ENCODE assay signal across 8 cellular contexts in the genomic region with DNA sequence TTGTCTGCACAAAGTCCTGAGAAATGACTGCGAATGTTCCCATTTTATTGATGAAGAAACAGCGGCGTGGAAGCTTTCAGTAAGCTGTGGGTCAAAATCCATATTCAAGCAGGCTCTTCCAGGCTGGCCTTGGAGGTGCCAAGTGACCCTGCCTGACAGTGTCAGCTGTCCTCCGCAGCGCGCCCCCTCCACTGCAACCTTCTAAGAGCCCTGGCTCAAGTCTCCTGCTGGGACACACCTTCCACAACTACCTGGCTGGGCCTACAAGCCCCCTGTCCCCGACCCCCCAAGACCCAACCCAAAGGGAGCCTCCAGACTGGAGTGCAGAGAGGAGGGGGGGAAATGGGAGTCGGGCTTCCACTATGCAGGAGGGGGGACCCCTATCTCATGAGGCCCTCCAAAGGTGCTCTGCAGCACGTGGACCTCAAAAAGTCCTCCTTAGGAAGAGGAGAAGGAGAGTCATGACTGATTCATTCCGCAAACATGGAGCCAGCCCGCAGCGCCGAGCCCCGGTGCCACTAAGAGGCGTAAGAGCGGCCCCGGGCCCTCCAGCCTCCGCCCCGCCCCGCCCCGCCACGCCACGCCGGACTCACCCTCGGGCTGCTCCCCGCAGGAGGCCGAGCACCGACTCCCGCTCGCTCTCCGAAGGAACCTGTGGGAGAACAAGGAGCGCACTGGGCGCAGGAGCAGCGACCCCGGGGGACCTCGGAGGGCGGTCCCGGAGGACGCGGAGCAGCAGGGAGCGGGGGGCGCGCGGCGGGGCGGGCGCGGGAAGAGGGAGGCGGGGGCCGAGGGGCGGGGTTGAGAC. TPM values are rescaled to one million over a fixed set of nuclear protein-coding genes. Genes with fewer than 3 reads are reported as not detected.
A peak's percentile ranks its signal among the peaks of the same experiment; 100 is the strongest.
DNase-seq lines count a peak whose midpoint lies in the region; ATAC-seq, FAIRE-seq and TF ChIP-seq lines count a peak whose summit lies in the region.

No MANE protein-coding gene starts in this region.

- peak overlapping the region; percentile 58 for H2AFZ ChIP-seq in keratinocyte (ENCODE audit: control insufficient read depth, low read length)

- ATAC-seq in Panc1: peak; percentile 86
- ATAC-seq in HG02973 (IDR thresholded peaks at IDR 0.05; ENCODE audit: unreplicated experiment): no peak

- dilution Hi-C loops in keratinocyte (cut with MboI; ENCODE audit: extremely low pct_ligation_motif_present, low sequenced_read_pairs): no loop called here

- H3K36me3 ChIP-seq in Panc1 (ENCODE audit: control insufficient read depth, insufficient read depth, low read length): no peaks in the 10 kb centered on the region
- H3K36me3 ChIP-seq in breast epithelium: no peaks in the 10 kb centered on the region
- peaks cover 12 to 18% of the 10 kb centered on the region in 2 experiments for H3K36me3 ChIP-seq in keratinocyte (ENCODE audit: control insufficient read depth in 2 of 2, extremely low read depth in 1 of 2, insufficient read depth in 2 of 2, low read length in 2 of 2)

- H3K27me3 ChIP-seq in Panc1 (ENCODE audit: control insufficient read depth, insufficient read depth, low read length) (no peaks in the 10 kb centered on the region), breast epithelium (no peaks in the 10 kb centered on the region), keratinocyte (ENCODE audit: control insufficient read depth, extremely low read depth, insufficient read depth, low read length) (peaks cover 4% of the 10 kb centered on the region)

- intact Hi-C loops in Panc1 (cut with micrococcal nuclease; ENCODE audit: unreplicated experiment): no loop called here
- intact Hi-C loops in breast epithelium (cut with DNase I; ENCODE audit: low total_unique reads): loop anchor here (10.0 kb wide), 1 partner anchor 58 kb away; the partner anchor contains the start of gene DUSP3

- in situ Hi-C loops in Panc1 (cut with HindIII; ENCODE audit: low pct_unique_long_range_greater_than_20kb, low sequenced_read_pairs): no loop called here

- TF ChIP-seq POLR2A in breast epithelium (IDR thresholded peaks at IDR 0.05): no peak

- peak overlapping the region; percentile 78 for H3K4me2 ChIP-seq in keratinocyte (ENCODE audit: control insufficient read depth, extremely low read depth, insufficient read depth, low read depth, low read length)

- FAIRE-seq in keratinocyte (lab: Jason Lieb, UNC): peak; percentile 56

- no peaks in the 10 kb centered on the region for H3K79me2 ChIP-seq in keratinocyte (ENCODE audit: control insufficient read depth, insufficient read depth, low read length)

- H3K9me1 ChIP-seq in keratinocyte (ENCODE audit: control insufficient read depth, extremely low read depth, insufficient read depth, low read length): no peaks in the 10 kb centered on the region

- H3K4me3 ChIP-seq in Panc1 (ENCODE audit: low read depth in 2 of 2, low read length in 2 of 2) (peak overlapping the region; percentile 49 to 52), breast epithelium (peak overlapping the region; percentile 64 to 90 (median 88)), keratinocyte (ENCODE audit: control insufficient read depth in 2 of 3, extremely low read depth in 1 of 3, insufficient read depth in 2 of 3, low read depth in 1 of 3, low read length in 3 of 3) (peak overlapping the region; percentile 51 to 73 (median 66))

- POLR2A ChIA-PET in Panc1 (lab: Charles Lee): no interaction called here

- no peak overlapping the region for H3K27ac ChIP-seq in Panc1 (ENCODE audit: low read length)
- peak overlapping the region; percentile 80 to 90 for H3K27ac ChIP-seq in breast epithelium
- peak overlapping the region; percentile 42 for H3K27ac ChIP-seq in keratinocyte (ENCODE audit: control insufficient read depth, insufficient read depth, low read length)

- H3K4me1 ChIP-seq in Panc1 (ENCODE audit: control insufficient read depth, insufficient read depth, low read length) (no peaks in the 10 kb centered on the region; the same call in 1 of the 2 replicates), breast epithelium (peaks cover 0 to 7% of the 10 kb centered on the region in 2 donors), keratinocyte (ENCODE audit: control insufficient read depth, extremely low read depth, insufficient read depth, low read length) (peaks cover 11% of the 10 kb centered on the region)

- peak; percentile 4 to 15 for DNase-seq in activated CD4-positive, alpha-beta T cell treated with anti-CD3 and anti-CD28 coated beads for 24 hours (ENCODE audit: low read depth in 2 of 2)
- DNase-seq in activated CD4-positive, alpha-beta T cell treated with anti-CD3 and anti-CD28 coated beads, Interleukin-2, amount 50 U/mL, for 1 hour: no peak
- DNase-seq in Panc1 (ENCODE audit: low read depth, low spot score) (no peak), breast epithelium (ENCODE audit: low spot score in 2 of 2) (no peak), keratinocyte (ENCODE audit: low read depth, low spot score) (no peak), OCI-M2 (lab: John Stamatoyannopoulos, UW; ENCODE audit: unreplicated experiment) (no peak)
- DNase-seq in stimulated activated CD4-positive, alpha-beta T cell treated with anti-CD3 and anti-CD28 coated beads, Interleukin-15, amount 100 ng/mL, for 24 hours: peak; percentile 46

- H4K20me1 ChIP-seq in keratinocyte (ENCODE audit: control insufficient read depth, extremely low read depth, insufficient read depth, low read length): no peaks in the 10 kb centered on the region

- peak overlapping the region; percentile 71 for H3K9ac ChIP-seq in keratinocyte (ENCODE audit: control insufficient read depth, extremely low read depth, insufficient read depth, low read length)

- TF ChIP-seq CTCF in Panc1 (IDR thresholded peaks at IDR 0.05) (no peak), breast epithelium (IDR thresholded peaks at IDR 0.05) (no peak), keratinocyte (optimal IDR thresholded peaks at IDR 0.05 in 1 of 3, IDR thresholded peaks at IDR 0.05 in 1 of 3, conservative IDR thresholded peaks at IDR 0.05 in 1 of 3; ENCODE audit: extremely low read depth in 1 of 3, insufficient read depth in 2 of 3, low read length in 3 of 3) (no peak)

- no TSS peak for BruUV-seq in Panc1 (replicated peaks; lab: Mats Ljungman, UMichigan)

- CTCF ChIA-PET in Panc1 (lab: Charles Lee): no interaction called here

- H3K9me3 ChIP-seq in Panc1 (ENCODE audit: control insufficient read depth, insufficient read depth, low read depth, low read length): no peaks in the 10 kb centered on the region
- H3K9me3 ChIP-seq in breast epithelium: no peaks in the 10 kb centered on the region
- H3K9me3 ChIP-seq in keratinocyte (ENCODE audit: control insufficient read depth, low read depth, low read length): no peaks in the 10 kb centered on the region

RNA-seq across cellular contexts. Expression of gene MPP3, which starts 0.6 kb away (rescaled TPM):
- total RNA-seq in Panc1 (2021; ENCODE audit: unreplicated experiment) (7.1 TPM), breast epithelium (10 to 100 TPM; 24.2 to 26.3 (median 26.2) TPM)
- 3.9 TPM for polyA plus RNA-seq in Panc1 (2012; ENCODE audit: insufficient read length)
- polyA plus RNA-seq in keratinocyte: 6.5 to 7.4 TPM (median 7.0 TPM) in 3 replicates
- 3.2 TPM for polyA plus RNA-seq in keratinocyte (2011; ENCODE audit: low read depth)
- 2.1 and 2.4 TPM in 2 replicates for polyA plus RNA-seq in keratinocyte (2011; cell fraction: cytosol; rRNA removed)
- polyA plus RNA-seq in keratinocyte (2011; cell fraction: nucleus; rRNA removed): 36.9 TPM in 2 replicates
- 5.4 and 5.5 TPM in 2 replicates for polyA plus RNA-seq in keratinocyte (2012; ENCODE audit: low replicate concordance)
- 4.7 to 6.9 TPM (median 4.9 TPM) in 3 replicates for polyA minus RNA-seq in keratinocyte
- polyA minus RNA-seq in keratinocyte (2011; cell fraction: cytosol; rRNA and poly(A)+ RNA removed): 2.3 TPM
- 9.0 and 12.4 TPM in 2 replicates for polyA minus RNA-seq in keratinocyte (2011; cell fraction: nucleus; rRNA and poly(A)+ RNA removed)

RNA-seq across cellular contexts. Expression of gene CD300LG, which starts 14.6 kb away (rescaled TPM):
- total RNA-seq in Panc1 (2021; ENCODE audit: unreplicated experiment) (not detected), breast epithelium (10 to 100 TPM; 17.9 to 69.2 (median 51.0) TPM)
- polyA plus RNA-seq in Panc1 (2012; ENCODE audit: insufficient read length): not detected
- not detected in 3 replicates for polyA plus RNA-seq in keratinocyte
- not detected for polyA plus RNA-seq in keratinocyte (2011; ENCODE audit: low read depth)
- not detected in 2 replicates for polyA plus RNA-seq in keratinocyte (2011; cell fraction: cytosol; rRNA removed)
- polyA plus RNA-seq in keratinocyte (2011; cell fraction: nucleus; rRNA removed): not detected in 2 replicates
- not detected in 2 replicates for polyA plus RNA-seq in keratinocyte (2012; ENCODE audit: low replicate concordance)
- not detected in 3 replicates for polyA minus RNA-seq in keratinocyte
- not detected for polyA minus RNA-seq in keratinocyte (2011; cell fraction: cytosol; rRNA and poly(A)+ RNA removed)
- not detected in 2 replicates for polyA minus RNA-seq in keratinocyte (2011; cell fraction: nucleus; rRNA and poly(A)+ RNA removed)

RNA-seq across cellular contexts. Expression of gene CFAP97D1, which starts 52.1 kb away (rescaled TPM):
- total RNA-seq in Panc1 (2021; ENCODE audit: unreplicated experiment) (not detected), breast epithelium (under 1 TPM in 1 of 3 donors, not detected in 2; 0.16 TPM)
- polyA plus RNA-seq in Panc1 (2012; ENCODE audit: insufficient read length): not detected
- polyA plus RNA-seq in keratinocyte: 0.01 TPM in 1 of 3 replicates, not detected in the others
- polyA plus RNA-seq in keratinocyte (2011; ENCODE audit: low read depth): not detected
- not detected in 2 replicates for polyA plus RNA-seq in keratinocyte (2011; cell fraction: cytosol; rRNA removed)
- 0.04 TPM in 1 of 2 replicates, not detected in the other for polyA plus RNA-seq in keratinocyte (2011; cell fraction: nucleus; rRNA removed)
- polyA plus RNA-seq in keratinocyte (2012; ENCODE audit: low replicate concordance): 0.02 TPM in 1 of 2 replicates, not detected in the other
- polyA minus RNA-seq in keratinocyte: not detected in 3 replicates
- polyA minus RNA-seq in keratinocyte (2011; cell fraction: cytosol; rRNA and poly(A)+ RNA removed): not detected
- polyA minus RNA-seq in keratinocyte (2011; cell fraction: nucleus; rRNA and poly(A)+ RNA removed): not detected in 2 replicates

RNA-seq across cellular contexts. Expression of gene DUSP3, which starts 53.6 kb away (rescaled TPM):
- 41.6 TPM for total RNA-seq in Panc1 (2021; ENCODE audit: unreplicated experiment)
- 31.9 TPM for polyA plus RNA-seq in Panc1 (2012; ENCODE audit: insufficient read length)
- total RNA-seq in breast epithelium: 10 to 100 TPM; 51.5 to 74.9 (median 62.6) TPM
- polyA plus RNA-seq in keratinocyte: 39.2 to 45.2 TPM (median 44.1 TPM) in 3 replicates
- polyA plus RNA-seq in keratinocyte (2011; ENCODE audit: low read depth): 16.7 TPM
- polyA plus RNA-seq in keratinocyte (2011; cell fraction: cytosol; rRNA removed): 49.5 and 49.7 TPM in 2 replicates
- polyA plus RNA-seq in keratinocyte (2011; cell fraction: nucleus; rRNA removed): 48.8 and 55.5 TPM in 2 replicates
- polyA plus RNA-seq in keratinocyte (2012; ENCODE audit: low replicate concordance): 38.6 and 40.4 TPM in 2 replicates
- polyA minus RNA-seq in keratinocyte: 40.3 to 52.4 TPM (median 49.0 TPM) in 3 replicates
- polyA minus RNA-seq in keratinocyte (2011; cell fraction: cytosol; rRNA and poly(A)+ RNA removed): 70.0 TPM
- polyA minus RNA-seq in keratinocyte (2011; cell fraction: nucleus; rRNA and poly(A)+ RNA removed): 25.7 and 27.4 TPM in 2 replicates

Comparison
In these comparisons a context has a peak if more than half of its experiments do, and no peak if none do; other contexts are left out.
1. DNase-seq: peak in activated CD4-positive, alpha-beta T cell treated with anti-CD3 and anti-CD28 coated beads for 24 hours (2 of 2) and stimulated activated CD4-positive, alpha-beta T cell treated with anti-CD3 and anti-CD28 coated beads, Interleukin-15, amount 100 ng/mL, for 24 hours (single experiment); none in activated CD4-positive, alpha-beta T cell treated with anti-CD3 and anti-CD28 coated beads, Interleukin-2, amount 50 U/mL, for 1 hour (single experiment), Panc1 (single experiment), breast epithelium (0 of 2), keratinocyte (single experiment) and OCI-M2 (single experiment).
2. RNA of gene CD300LG, which starts 14.6 kb away (total RNA-seq): 17.9 to 69.2 TPM in breast epithelium; not detected in Panc1 (single experiment); every median in the first group is over 10 times any median in the second.
3. Peak in every context shown above with its lines, with median percentiles within 50 percentile points of each other: H3K4me3 ChIP-seq.